ENCODE assay signal across 7 cellular contexts in the genomic region with DNA sequence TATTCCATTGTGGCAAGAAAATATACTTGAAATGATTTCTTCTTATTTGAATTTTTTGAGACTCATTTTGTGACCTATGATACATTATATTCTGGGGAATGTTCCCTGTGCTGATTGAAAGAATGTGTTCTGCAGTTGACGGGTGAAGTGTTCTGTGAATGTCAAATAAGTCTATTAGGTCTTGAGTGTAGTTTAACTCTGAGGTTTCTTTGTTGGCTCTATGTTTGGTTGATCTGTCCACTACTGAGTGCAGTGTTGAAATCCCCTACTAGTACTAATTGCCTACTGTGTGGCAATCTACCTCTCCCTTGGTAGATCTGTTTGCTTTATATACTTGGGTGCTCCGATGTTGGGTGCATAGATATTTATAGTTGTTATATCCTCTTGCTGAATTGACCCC. TPM values are rescaled to one million over a fixed set of nuclear protein-coding genes. Genes with fewer than 3 reads are reported as not detected.
"Had no signal": no experiment of that assay in that cellular context is flagged by ENCODE, and none has a peak within 500 bp of the region (broad histone marks: within the 10 kb centered on the region; RNA-seq: fewer than 3 reads in every experiment).

No MANE protein-coding gene starts in this region.

- H3K27ac ChIP-seq: GM23248 had no signal

- H3K4me1 Mint-ChIP-seq: H9 had no signal

- H3K9me3 Mint-ChIP-seq: H9 had no signal

- H3K27ac Mint-ChIP-seq: H9 had no signal

- H3K4me3 ChIP-seq: GM23248, K562 had no signal

- ATAC-seq: K562 had no signal

- DNase-seq: GM23248, GOT3, H9, HCEC 1CT, IMR-90 had no signal

- H3K4me3 Mint-ChIP-seq: H9 had no signal

RNA-seq across cellular contexts. Expression of gene VEPH1, which starts 46.3 kb away (rescaled TPM):
- total RNA-seq: HT-29 had no signal
